In the genomic region with DNA sequence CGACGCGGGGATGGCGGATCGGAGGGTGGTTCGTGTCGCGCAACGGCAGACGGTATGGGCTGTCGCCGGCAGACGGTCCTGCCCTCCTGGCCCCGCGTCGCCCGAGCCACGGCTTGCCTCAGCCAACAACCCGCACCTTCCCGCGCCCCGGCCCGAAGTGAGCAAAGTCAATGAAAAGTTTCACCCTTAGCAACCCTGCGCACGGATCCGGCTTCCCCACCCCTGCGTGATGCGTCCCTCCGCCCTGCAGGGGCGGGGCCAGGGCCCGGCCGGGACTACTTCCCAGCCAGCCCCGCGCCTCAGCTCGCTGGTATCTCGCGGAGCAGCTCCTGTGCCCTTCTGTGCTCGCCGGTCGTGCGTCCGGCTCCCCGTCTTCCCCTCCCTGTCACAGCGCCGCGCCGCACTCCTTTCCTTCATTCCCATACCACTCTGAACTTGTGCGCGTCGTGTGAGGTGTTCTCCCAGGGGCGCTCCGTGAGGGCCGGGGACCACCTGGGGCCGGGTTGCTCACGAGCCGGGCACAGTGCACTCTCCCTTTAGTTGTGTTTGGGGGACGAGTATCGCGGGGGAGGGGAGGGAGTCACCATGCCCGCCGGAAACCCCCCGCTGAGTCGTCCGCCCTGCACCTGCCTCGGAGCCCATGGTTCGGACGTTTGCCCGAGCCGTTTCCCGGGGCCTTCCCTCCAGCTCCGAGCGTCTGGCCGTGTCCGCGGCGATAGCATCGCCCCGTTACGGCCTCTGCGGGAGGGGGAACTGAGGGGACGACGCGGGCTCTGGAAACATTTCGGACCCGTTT, we compare ENCODE assay signal across 8 cellular contexts. TPM values are rescaled to one million over a fixed set of nuclear protein-coding genes. Genes with fewer than 3 reads are reported as not detected.
DNase-seq lines count a peak whose midpoint lies in the region; ATAC-seq, FAIRE-seq and TF ChIP-seq lines count a peak whose summit lies in the region.

A gene with protein sequence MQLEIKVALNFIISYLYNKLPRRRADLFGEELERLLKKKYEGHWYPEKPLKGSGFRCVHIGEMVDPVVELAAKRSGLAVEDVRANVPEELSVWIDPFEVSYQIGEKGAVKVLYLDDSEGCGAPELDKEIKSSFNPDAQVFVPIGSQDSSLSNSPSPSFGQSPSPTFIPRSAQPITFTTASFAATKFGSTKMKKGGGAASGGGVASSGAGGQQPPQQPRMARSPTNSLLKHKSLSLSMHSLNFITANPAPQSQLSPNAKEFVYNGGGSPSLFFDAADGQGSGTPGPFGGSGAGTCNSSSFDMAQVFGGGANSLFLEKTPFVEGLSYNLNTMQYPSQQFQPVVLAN (minus strand): TSS at position 163 of the 796 bp plus-strand sequence. CDS start 9,456 bp downstream, outside the sequence.

- H3K4me3 Mint-ChIP-seq in mesothelial cell of epicardium = peak within 1 kb of the TSS; percentile 98

- no peaks in the 10 kb centered on the region for H3K9me3 Mint-ChIP-seq in mesothelial cell of epicardium

- H3K4me3 ChIP-seq in HUES64 (ENCODE audit: low read length) = peak within 1 kb of the TSS; percentile 77
- H3K4me3 ChIP-seq in OCI-LY3 (ENCODE audit: low read length) = peak within 1 kb of the TSS; percentile 84

- H3K9ac ChIP-seq in HUES64 (ENCODE audit: low read depth, low read length) (peak within 1 kb of the TSS; percentile 96), OCI-LY3 (ENCODE audit: low read length) (peak within 1 kb of the TSS; percentile 93)

- peak; percentile 78 to 97 (median 94) for DNase-seq in C1 segment of cervical spinal cord (lab: John Stamatoyannopoulos, UW)
- peak; percentile 94 for DNase-seq in activated CD8-positive, alpha-beta memory T cell treated with anti-CD3 and anti-CD28 coated beads, Interleukin-2, amount 50 U/mL, for 4 hours
- DNase-seq in mesothelial cell of epicardium (ENCODE audit: low spot score in 2 of 2, unreplicated experiment in 2 of 2) = peak; percentile 84 to 95
- peak; percentile 84 to 87 for DNase-seq in stimulated activated CD8-positive, alpha-beta memory T cell treated with anti-CD3 and anti-CD28 coated beads, Interleukin-15, amount 100 ng/mL, for 4 hours (ENCODE audit: low read depth in 2 of 2)

- H4K20me1 ChIP-seq in OCI-LY3 (ENCODE audit: insufficient read depth, low read length) = peaks cover 7% of the 10 kb centered on the region; the same call in 1 of the 2 replicates

- H3K9me3 ChIP-seq in HUES64 (ENCODE audit: insufficient read depth, low read depth, low read length) (no peaks in the 10 kb centered on the region), OCI-LY3 (ENCODE audit: insufficient read depth, low read length) (no peaks in the 10 kb centered on the region)

- H3K4me1 ChIP-seq in HUES64 (ENCODE audit: insufficient read depth, low read length) (peaks cover 6% of the 10 kb centered on the region; the same call in 1 of the 2 replicates), OCI-LY3 (ENCODE audit: low read length) (peaks cover 14% of the 10 kb centered on the region)

- H2AFZ ChIP-seq in OCI-LY3 (ENCODE audit: low read depth, low read length) = 0 out of 2 replicates have a peak within 1 kb of the TSS, but pooled peaks have one; percentile 3

- H3K27me3 Mint-ChIP-seq in mesothelial cell of epicardium (ENCODE audit: low read depth) = no peaks in the 10 kb centered on the region

- H3K27ac Mint-ChIP-seq in mesothelial cell of epicardium = peak within 1 kb of the TSS; percentile 99

- peak; percentile 38 for ATAC-seq in GM19467 (IDR thresholded peaks at IDR 0.05; ENCODE audit: unreplicated experiment)

- H3K36me3 ChIP-seq in HUES64 (ENCODE audit: insufficient read depth, low read length) (peaks cover 18% of the 10 kb centered on the region), OCI-LY3 (replicated peaks; ENCODE audit: low read depth, low read length) (peaks cover 9% of the 10 kb centered on the region)

- H3K36me3 Mint-ChIP-seq in mesothelial cell of epicardium = no peaks in the 10 kb centered on the region

- under 1% methylated on average over 85 of the region's 85 CpGs for WGBS in HUES64

- peak; percentile 78 for FAIRE-seq in endometrium (lab: Jason Lieb, UNC)

- H3K27me3 ChIP-seq in HUES64 (ENCODE audit: insufficient read depth, low read length) = no peaks in the 10 kb centered on the region
- H3K27me3 ChIP-seq in OCI-LY3 (ENCODE audit: low read depth, low read length) = no peaks in the 10 kb centered on the region

- TF ChIP-seq CTCF in OCI-LY3 (IDR thresholded peaks at IDR 0.05; ENCODE audit: low read depth, low read length) (no peak), mesothelial cell of epicardium (IDR thresholded peaks at IDR 0.05; ENCODE audit: unreplicated experiment) (no peak)

- H3K79me2 ChIP-seq in OCI-LY3 (ENCODE audit: low read length) = peaks cover 59% of the 10 kb centered on the region

- H3K4me2 ChIP-seq in OCI-LY3 (ENCODE audit: low read length) = peak within 1 kb of the TSS; percentile 92

- H3K27ac ChIP-seq in HUES64 (ENCODE audit: low read depth, low read length) (peak within 1 kb of the TSS; percentile 99), OCI-LY3 (ENCODE audit: low read length) (peak within 1 kb of the TSS; percentile 87)

- H3K4me1 Mint-ChIP-seq in mesothelial cell of epicardium = peaks cover 23% of the 10 kb centered on the region

RNA-seq across cellular contexts. Expression of the gene that starts here (rescaled TPM):
- polyA plus RNA-seq in HUES64 (2013, experiment 1 of 2) = 29.4 TPM
- 25.8 TPM for polyA plus RNA-seq in HUES64 (2013, experiment 2 of 2)
- 40.2 to 44.0 TPM (median 42.1 TPM) in 3 replicates for total RNA-seq in mesothelial cell of epicardium

Comparison
In these comparisons a context has a peak if more than half of its experiments do, and no peak if none do; other contexts are left out.
1. Peak in every context shown above with its lines: DNase-seq, ATAC-seq, H3K4me3 ChIP-seq and H3K27ac ChIP-seq.